Comparison of ENCODE assay signal across 19 cellular contexts in the genomic region with DNA sequence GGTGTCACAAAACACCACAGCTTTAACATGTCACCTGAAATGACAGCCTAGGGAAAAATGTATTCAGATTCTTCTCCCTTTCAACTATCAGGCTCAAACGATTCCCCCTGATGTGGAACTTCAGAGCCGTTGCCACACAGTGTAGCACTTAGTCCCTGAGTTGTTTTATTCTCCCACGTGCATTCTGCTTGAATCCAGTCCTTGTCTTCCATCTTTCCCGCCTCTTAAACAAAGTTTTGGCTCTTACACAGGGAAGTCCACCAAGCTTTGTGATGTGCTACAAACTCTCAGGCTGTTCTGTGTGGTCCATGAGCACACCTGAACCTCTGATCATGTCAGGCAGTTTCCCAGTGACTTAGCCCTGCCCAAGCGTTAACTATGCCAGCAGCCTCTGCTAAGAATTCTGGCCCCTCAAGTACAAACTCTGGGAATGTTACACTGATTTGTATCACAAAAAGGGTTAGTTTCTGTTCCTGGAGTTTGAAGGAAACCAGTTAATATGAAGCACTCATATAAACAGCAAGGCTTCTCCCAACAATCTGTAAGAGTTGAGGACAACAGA.
"Had no signal": no experiment of that assay in that cellular context is flagged by ENCODE, and none has a peak within 500 bp of the region (broad histone marks: within the 10 kb centered on the region; RNA-seq: fewer than 3 reads in every experiment).

No MANE protein-coding gene starts in this region.

- H3K27me3 ChIP-seq: dorsolateral prefrontal cortex, neutrophil, pancreas, sigmoid colon had no signal

- H3K4me3 ChIP-seq: dorsolateral prefrontal cortex, left ventricle myocardium inferior, pancreas, sigmoid colon, thoracic aorta had no signal

- H3K36me3 ChIP-seq: left ventricle myocardium inferior, neutrophil, pancreas, sigmoid colon, thoracic aorta, WERI-Rb-1 had no signal

- DNase-seq: activated CD4-positive, alpha-beta T cell treated with anti-CD3 and anti-CD28 coated beads, Interleukin-2, amount 50 U/mL, for 4 hours; activated gamma-delta T cell treated with Interleukin-2 at 50 U/mL for 16 hours; dorsolateral prefrontal cortex; foreskin fibroblast; hypothalamus; left ventricle myocardium inferior; naive thymus-derived CD4-positive, alpha-beta T cell; pancreas; sigmoid colon; stimulated activated CD4-positive, alpha-beta T cell treated with anti-CD3 and anti-CD28 coated beads, Interleukin-4, amount 100 ng/mL, for 24 hours; SW 1271; T-helper 2 cell; WERI-Rb-1 had no signal

- H3K9me3 ChIP-seq: left ventricle myocardium inferior, neutrophil, pancreas, sigmoid colon, thoracic aorta had no signal

- FAIRE-seq: keratinocyte, pancreas had no signal

- ATAC-seq: activated naive CD4-positive, alpha-beta T cell treated with anti-CD3 and anti-CD28 coated beads, Interleukin-2, amount 50 U/mL, for 72 hours; naive thymus-derived CD4-positive, alpha-beta T cell; pancreas; stimulated activated memory B cell treated with anti-CD40 and anti-IgM and Interleukin-4, amounts not matched to agents 10 μg/mL and 1 μg/mL and 100 μg/mL, for 72 hours had no signal

- H3K27ac ChIP-seq: dorsolateral prefrontal cortex, epithelial cell of prostate, left ventricle myocardium inferior, neutrophil, pancreas, sigmoid colon, thoracic aorta, WERI-Rb-1 had no signal
